8 cellular contexts compared by ENCODE assay signal in genomic region chr19:55166530-55167268, GRCh38. TPM values are rescaled to one million over a fixed set of nuclear protein-coding genes. Genes with fewer than 3 reads are reported as not detected.
DNase-seq lines count a peak whose midpoint lies in the region; ATAC-seq and TF ChIP-seq lines count a peak whose summit lies in the region.

TSS of gene DNAAF3 (minus strand) at chr19:55166613. CDS start at chr19:55166413, 200 bp downstream.

- H3K4me2 ChIP-seq in smooth muscle cell, result peak within 1 kb of the TSS; percentile 86

- no peaks in the 10 kb centered on the region for H3K79me2 ChIP-seq in smooth muscle cell (ENCODE audit: low read depth)

- peaks cover 29% of the 10 kb centered on the region for H3K27me3 ChIP-seq in smooth muscle cell (ENCODE audit: low read depth)

- in situ Hi-C loops in GM13977 (cut with MboI; ENCODE audit: low pct_unique_long_range_greater_than_20kb, low sequenced_read_pairs, unreplicated experiment), result no loop called here

- DNase-seq in GM13977 (ENCODE audit: low spot score) (peak; percentile 99), NCI-H2196 (lab: John Stamatoyannopoulos, UW; ENCODE audit: unreplicated experiment) (peak; percentile 97), cerebellar cortex (ENCODE audit: low spot score) (peak; percentile 94), inferior parietal cortex (ENCODE audit: extremely low spot score) (peak; percentile 84), smooth muscle cell (lab: John Stamatoyannopoulos, UW; ENCODE audit: unreplicated experiment) (peak; percentile 79)

- no peaks in the 10 kb centered on the region for H4K20me1 ChIP-seq in smooth muscle cell (ENCODE audit: low read depth)

- H3K4me3 ChIP-seq in smooth muscle cell, result peak within 1 kb of the TSS; percentile 62

- no peaks in the 10 kb centered on the region for H3K4me1 ChIP-seq in smooth muscle cell (ENCODE audit: low read depth)

- no peaks in the 10 kb centered on the region for H3K36me3 ChIP-seq in smooth muscle cell (ENCODE audit: low read depth)

- no peaks in the 10 kb centered on the region for H3K9me3 ChIP-seq in smooth muscle cell (replicated peaks; ENCODE audit: low read depth)

- H3F3A ChIP-seq in smooth muscle cell (ENCODE audit: low read depth), result no peaks in the 10 kb centered on the region

- 3% methylated on average over 33 of the region's 33 CpGs for WGBS in smooth muscle cell (ENCODE audit: low lambda C conversion rate)

- H2AFZ ChIP-seq in smooth muscle cell (ENCODE audit: low read depth), result peak within 1 kb of the TSS; percentile 84

- no peak within 1 kb of the TSS for H3K9ac ChIP-seq in smooth muscle cell (ENCODE audit: low read depth)

- peak within 1 kb of the TSS; percentile 83 for H3K27ac ChIP-seq in VCaP
- no peak within 1 kb of the TSS for H3K27ac ChIP-seq in smooth muscle cell (ENCODE audit: low read depth)

- ATAC-seq in HG03108 (IDR thresholded peaks at IDR 0.05; ENCODE audit: unreplicated experiment) (peak; percentile 73), GM18861 (IDR thresholded peaks at IDR 0.05; ENCODE audit: unreplicated experiment) (no peak)

- TF ChIP-seq CTCF in GM13977 (IDR thresholded peaks at IDR 0.05; ENCODE audit: extremely low read depth, insufficient read depth, missing control alignments) (no peak), VCaP (conservative IDR thresholded peaks at IDR 0.05) (no peak), smooth muscle cell (IDR thresholded peaks at IDR 0.05; ENCODE audit: borderline replicate concordance, insufficient read depth, poor library complexity, severe bottlenecking) (no peak)

RNA-seq across cellular contexts. Expression of gene DNAAF3, which starts in this region (rescaled TPM):
- 0.76 and 1.3 TPM in 2 replicates for total RNA-seq in smooth muscle cell
- 0.97 and 1.4 TPM in 2 replicates for polyA plus RNA-seq in smooth muscle cell
